ENCODE assay signal across 8 cellular contexts in the genomic region with DNA sequence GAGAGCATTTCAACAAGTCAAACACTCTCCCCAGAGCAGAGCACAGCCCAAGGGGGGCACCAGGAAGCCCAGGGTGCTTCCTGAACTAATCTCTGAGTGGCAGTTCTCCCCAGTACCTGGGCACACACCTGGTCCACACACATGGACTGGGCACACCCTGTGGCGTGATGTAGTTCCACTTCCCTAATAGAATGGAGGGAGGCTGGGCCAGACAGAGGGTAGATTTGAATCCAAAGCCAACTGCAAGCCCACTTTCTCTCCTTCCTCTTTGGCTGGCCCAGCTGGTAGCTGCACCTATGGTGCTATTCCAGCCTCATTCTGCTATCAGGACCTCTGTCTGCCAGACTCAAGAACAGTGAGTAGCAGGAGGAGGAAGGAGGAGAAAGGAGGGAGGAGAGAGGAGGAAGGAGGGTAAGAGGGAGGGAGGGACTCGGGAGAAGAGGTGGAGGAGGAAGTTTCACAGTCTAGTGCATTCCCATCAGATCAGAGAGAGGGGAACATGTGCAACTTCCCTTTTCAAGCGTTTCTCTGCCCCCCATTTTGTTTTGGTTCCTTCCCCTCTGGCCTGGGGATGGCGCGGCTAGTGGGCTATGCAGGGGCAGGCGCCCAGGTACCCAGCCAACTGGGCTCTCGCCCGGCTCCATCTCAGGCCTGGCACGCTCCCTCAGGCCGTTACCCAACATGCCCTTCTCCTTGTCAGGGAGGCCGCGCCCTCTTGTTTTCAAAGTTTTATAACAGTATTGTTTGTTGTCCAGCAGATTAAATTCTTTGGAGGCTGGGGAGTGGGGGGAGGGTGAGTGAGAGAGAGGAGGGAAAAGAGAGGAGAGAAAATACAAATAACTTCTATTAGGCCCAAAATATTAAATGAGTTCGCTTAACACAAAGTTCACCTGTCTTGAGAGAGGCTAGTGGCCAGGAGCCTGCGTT. TPM values are rescaled to one million over a fixed set of nuclear protein-coding genes. Genes with fewer than 3 reads are reported as not detected.
DNase-seq lines count a peak whose midpoint lies in the region; ATAC-seq and TF ChIP-seq lines count a peak whose summit lies in the region.

No MANE protein-coding gene starts in this region.

- 39% methylated on average over 12 of the region's 14 CpGs for WGBS in right lobe of liver (ENCODE audit: insufficient coverage, low coverage, low lambda C conversion rate, missing lambda C conversion rate)

- peaks cover 0 to 70% (median 25%) of the 10 kb centered on the region in 4 donors for H3K4me1 ChIP-seq in right lobe of liver

- no peaks in the 10 kb centered on the region for H3K27me3 Mint-ChIP-seq in activated naive CD4-positive, alpha-beta T cell treated with anti-CD3 and anti-CD28 coated beads, Interleukin-2, amount 10 ng/mL, durations not matched to agents 7 days and 5 days

- CTCF ChIA-PET in activated naive CD4-positive, alpha-beta T cell treated with anti-CD3 and anti-CD28 coated beads, Interleukin-2, amount 10 ng/mL, durations not matched to agents 7 days and 5 days (lab: Charles Lee) = interaction anchor here (0.6 to 2.4 kb wide), 7 partner anchors 10 to 156 kb away, joined by 3 to 13 read pairs (median 7); no protein-coding TSS in a partner anchor

- H3K4me1 Mint-ChIP-seq in activated naive CD4-positive, alpha-beta T cell treated with anti-CD3 and anti-CD28 coated beads, Interleukin-2, amount 10 ng/mL, durations not matched to agents 7 days and 5 days = peaks cover 40% of the 10 kb centered on the region

- H3K4me3 ChIP-seq in right lobe of liver = no peak overlapping the region

- ATAC-seq in right lobe of liver = peak; percentile 11 to 41 (median 27)

- peak overlapping the region; percentile 88 for H3K27ac Mint-ChIP-seq in activated naive CD4-positive, alpha-beta T cell treated with anti-CD3 and anti-CD28 coated beads, Interleukin-2, amount 10 ng/mL, durations not matched to agents 7 days and 5 days

- H3K9me3 Mint-ChIP-seq in activated naive CD4-positive, alpha-beta T cell treated with anti-CD3 and anti-CD28 coated beads, Interleukin-2, amount 10 ng/mL, durations not matched to agents 7 days and 5 days = no peaks in the 10 kb centered on the region

- peaks cover 61% of the 10 kb centered on the region for H3K36me3 Mint-ChIP-seq in activated naive CD4-positive, alpha-beta T cell treated with anti-CD3 and anti-CD28 coated beads, Interleukin-2, amount 10 ng/mL, durations not matched to agents 7 days and 5 days

- no peaks in the 10 kb centered on the region for H3K27me3 ChIP-seq in right lobe of liver

- no peak for TF ChIP-seq POLR2A in right lobe of liver (IDR thresholded peaks at IDR 0.05)

- no peaks in the 10 kb centered on the region for H3K9me3 ChIP-seq in right lobe of liver

- intact Hi-C loops in right lobe of liver (cut with DNase I) = no loop called here

- H3K36me3 ChIP-seq in right lobe of liver = peaks cover 0 to 86% (median 40%) of the 10 kb centered on the region in 4 donors

- DNase-seq in activated naive CD4-positive, alpha-beta T cell treated with anti-CD3 and anti-CD28 coated beads, Interleukin-2, amount 10 ng/mL, durations not matched to agents 7 days and 5 days = no peak
- no peak for DNase-seq in activated naive CD4-positive, alpha-beta T cell treated with Interleukin-2 at 50 U/mL for 16 hours
- DNase-seq in right lobe of liver (peak in 2 of 3 donors; percentile 65 to 71), ureter (ENCODE audit: low spot score) (peak; percentile 79), occipital lobe (lab: John Stamatoyannopoulos, UW) (no peak), DMS53 (lab: John Stamatoyannopoulos, UW) (no peak)
- DNase-seq in NK-92 treated with Interleukin-12 subunit alpha and Interleukin-12 subunit beta, amount 100 ng/mL, for 24 hours (lab: John Stamatoyannopoulos, UW) = no peak

- TF ChIP-seq CTCF in right lobe of liver (IDR thresholded peaks at IDR 0.05) = no peak

- H3K27ac ChIP-seq in angular gyrus (ENCODE audit: low read depth, low read length) = peak overlapping the region; percentile 83
- peak overlapping the region; percentile 17 to 91 (median 51) for H3K27ac ChIP-seq in right lobe of liver

- no peak overlapping the region for H3K4me3 Mint-ChIP-seq in activated naive CD4-positive, alpha-beta T cell treated with anti-CD3 and anti-CD28 coated beads, Interleukin-2, amount 10 ng/mL, durations not matched to agents 7 days and 5 days

RNA-seq across cellular contexts. Expression of a gene that starts 55.8 kb away (rescaled TPM):
- 100 to 1,000 TPM in 5 of 6 experiments, 10 to 100 TPM in 1; 99.3 to 133 (median 114) TPM for total RNA-seq in right lobe of liver
- total RNA-seq in ureter = 348 TPM
- 146 TPM for total RNA-seq in occipital lobe

Comparison
In these comparisons a context has a peak if more than half of its experiments do, and no peak if none do; other contexts are left out.
1. DNase-seq: peak in right lobe of liver (2 of 3) and ureter (single experiment); none in activated naive CD4-positive, alpha-beta T cell treated with anti-CD3 and anti-CD28 coated beads, Interleukin-2, amount 10 ng/mL, durations not matched to agents 7 days and 5 days (single experiment), activated naive CD4-positive, alpha-beta T cell treated with Interleukin-2 at 50 U/mL for 16 hours (single experiment), NK-92 treated with Interleukin-12 subunit alpha and Interleukin-12 subunit beta, amount 100 ng/mL, for 24 hours (single experiment), occipital lobe (single experiment) and DMS53 (single experiment).